Comparison of ENCODE assay signal across 2 cellular contexts in genomic region chr15:29872716-29873115, GRCh38.
TF ChIP-seq lines count a peak whose summit lies in the region.

No MANE protein-coding gene starts in this region.

TF ChIP-seq in SK-N-SH, 30 proteins besides CTCF, POLR2A, EP300 and RAD21:
- TF ChIP-seq SIN3A (IDR thresholded peaks at IDR 0.05; ENCODE audit: borderline replicate concordance, low read depth, low read length) (no peak), FOXJ3 (CRISPR knock-in tag; IDR thresholded peaks at IDR 0.05) (no peak), NRF1 (IDR thresholded peaks at IDR 0.05; ENCODE audit: low read depth, low read length) (no peak), RFX5 (IDR thresholded peaks at IDR 0.05; ENCODE audit: low read length) (no peak)

TF ChIP-seq in SK-N-SH treated with all-trans-retinoic acid at 6 μM for 48 hours, 23 proteins besides CTCF, POLR2A, EP300 and RAD21:
- TF ChIP-seq ARNTL (CRISPR knock-in tag; IDR thresholded peaks at IDR 0.05; ENCODE audit: borderline replicate concordance, low read depth): no peak
- no peak for TF ChIP-seq ISL1 (CRISPR knock-in tag; IDR thresholded peaks at IDR 0.05)
- no peak for TF ChIP-seq OSR1 (CRISPR knock-in tag; IDR thresholded peaks at IDR 0.05)
- no peak for TF ChIP-seq ESRRG (CRISPR knock-in tag; IDR thresholded peaks at IDR 0.05)
- TF ChIP-seq ZNF8 (CRISPR knock-in tag; IDR thresholded peaks at IDR 0.05): no peak
